Comparison of ENCODE assay signal across 29 cellular contexts in genomic region chr9:74856997-74857396, GRCh38. TPM values are rescaled to one million over a fixed set of nuclear protein-coding genes. Genes with fewer than 3 reads are reported as not detected.
DNase-seq lines count a peak whose midpoint lies in the region; ATAC-seq, FAIRE-seq and TF ChIP-seq lines count a peak whose summit lies in the region.
"Had no signal": no experiment of that assay in that cellular context is flagged by ENCODE, and none has a peak within 500 bp of the region (broad histone marks: within the 10 kb centered on the region; RNA-seq: fewer than 3 reads in every experiment).

No MANE protein-coding gene starts in this region.

- no peaks in the 10 kb centered on the region for H3K27me3 ChIP-seq in hepatocyte
- no peaks in the 10 kb centered on the region for H3K27me3 ChIP-seq in transverse colon
- H3K27me3 ChIP-seq in trophoblast cell (ENCODE audit: insufficient read depth, low read length): no peaks in the 10 kb centered on the region
- H3K27me3 ChIP-seq: BE2C, BLaER1 had no signal

- no peak overlapping the region for H3K4ac ChIP-seq in trophoblast cell (ENCODE audit: low read depth, low read length)

- H3K4me2 ChIP-seq in hepatocyte (peak overlapping the region; percentile 12), trophoblast cell (ENCODE audit: low read length) (no peak overlapping the region)
- H3K4me2 ChIP-seq: BLaER1 had no signal

- H4K20me1 ChIP-seq in hepatocyte (ENCODE audit: insufficient read depth, poor library complexity, severe bottlenecking): no peaks in the 10 kb centered on the region
- H4K20me1 ChIP-seq: BLaER1 had no signal

- DNase-seq in H54 (ENCODE audit: insufficient read length, low spot score) (no peak), hepatocyte (ENCODE audit: low spot score) (peak; percentile 11), mucosa of descending colon (no peak), transverse colon (no peak), trophoblast cell (no peak), activated T-cell treated with anti-CD3 and anti-CD28 coated beads for 4 hours (no peak)
- DNase-seq: 8988T; ACHN; BE2C; C1 segment of cervical spinal cord; CD4-positive, alpha-beta memory T cell; CD4-positive, CD25-positive, alpha-beta regulatory T cell; CD8-positive, alpha-beta memory T cell; COR-L47; DMS 273 treated with DMSO at 0.1 percent for 48 hours; DMS153; DMS53; DMS79; DND-41; EL; GDM1 had no signal

- no peaks in the 10 kb centered on the region for H3K9me3 ChIP-seq in hepatocyte (ENCODE audit: low read depth)
- no peaks in the 10 kb centered on the region for H3K9me3 ChIP-seq in mucosa of descending colon
- H3K9me3 ChIP-seq in transverse colon: no peaks in the 10 kb centered on the region
- H3K9me3 ChIP-seq in trophoblast cell (ENCODE audit: insufficient read depth, low read depth, low read length): no peaks in the 10 kb centered on the region
- H3K9me3 ChIP-seq: BE2C had no signal

- no peak overlapping the region for H2BK5ac ChIP-seq in trophoblast cell (ENCODE audit: low read depth, low read length, poor library complexity)

- H3K9ac ChIP-seq in trophoblast cell (ENCODE audit: low read length): no peak overlapping the region
- H3K9ac ChIP-seq: BLaER1 had no signal

- no peak overlapping the region for H2AK5ac ChIP-seq in trophoblast cell (ENCODE audit: low read length)

- H3K4me3 ChIP-seq in hepatocyte (no peak overlapping the region), mucosa of descending colon (no peak overlapping the region), transverse colon (no peak overlapping the region), trophoblast cell (ENCODE audit: low read depth, low read length) (no peak overlapping the region)
- H3K4me3 ChIP-seq: BLaER1, GM12878 had no signal

- H4K91ac ChIP-seq in trophoblast cell (ENCODE audit: low read depth, low read length): no peak overlapping the region

- H2BK12ac ChIP-seq in trophoblast cell (ENCODE audit: low read length): no peak overlapping the region

- no peak overlapping the region for H2BK120ac ChIP-seq in trophoblast cell (ENCODE audit: insufficient read depth, low read length, poor library complexity)

- FAIRE-seq in H54 (lab: Jason Lieb, UNC): peak; percentile 15
- FAIRE-seq: A204.1, GM12878, GM12892, GM18507 had no signal

- peak; percentile 69 for ATAC-seq in mucosa of descending colon
- ATAC-seq in esophagus mucosa: no peak
- ATAC-seq: GM12878 had no signal

- H4K12ac ChIP-seq in trophoblast cell (ENCODE audit: low read depth, low read length): no peak overlapping the region

- intact Hi-C loops in mucosa of descending colon (cut with DNase I, micrococcal nuclease): no loop called here
- intact Hi-C loops in transverse colon (cut with DNase I; ENCODE audit: low total_unique reads): no loop called here

- H3K4me1 ChIP-seq in hepatocyte (ENCODE audit: insufficient read depth) (peaks cover 14% of the 10 kb centered on the region), mucosa of descending colon (ENCODE audit: low read depth) (peaks cover 8% of the 10 kb centered on the region), transverse colon (peaks cover 0 to 36% (median 7%) of the 10 kb centered on the region in 4 donors), trophoblast cell (ENCODE audit: control insufficient read depth in 1 of 2, insufficient read depth in 2 of 2, low read length in 2 of 2) (no peaks in the 10 kb centered on the region)
- H3K4me1 ChIP-seq: BE2C had no signal

- TF ChIP-seq POLR2A in H54 (IDR thresholded peaks at IDR 0.05; ENCODE audit: low read depth, low read length): no peak
- TF ChIP-seq POLR2A in transverse colon (IDR thresholded peaks at IDR 0.05): no peak

- H3K27ac ChIP-seq in hepatocyte (peak overlapping the region; percentile 89), transverse colon (peak overlapping the region; percentile 18 to 37 (median 28)), trophoblast cell (ENCODE audit: low read depth, low read length) (no peak overlapping the region)
- H3K27ac ChIP-seq: BLaER1 had no signal

- no peak for TF ChIP-seq EP300 in transverse colon (IDR thresholded peaks at IDR 0.05; ENCODE audit: low read depth)

- no peak overlapping the region for H3K18ac ChIP-seq in trophoblast cell (ENCODE audit: low read length)

- no peak for TF ChIP-seq CTCF in hepatocyte (IDR thresholded peaks at IDR 0.05; ENCODE audit: poor library complexity)
- TF ChIP-seq CTCF in mucosa of descending colon (IDR thresholded peaks at IDR 0.05): no peak
- TF ChIP-seq CTCF in transverse colon (IDR thresholded peaks at IDR 0.05): no peak

- in situ Hi-C loops in transverse colon (cut with MboI; ENCODE audit: low pct_ligation_motif_present in 1 of 4, low pct_unique_long_range_greater_than_20kb in 1 of 4, low sequenced_read_pairs in 3 of 4): no loop called here

- no peak overlapping the region for H3K23ac ChIP-seq in trophoblast cell (ENCODE audit: low read length)

- H3K79me2 ChIP-seq in hepatocyte (no peaks in the 10 kb centered on the region), trophoblast cell (ENCODE audit: control insufficient read depth, insufficient read depth, low read length, poor library complexity) (no peaks in the 10 kb centered on the region)

- H2AFZ ChIP-seq in hepatocyte (no peak overlapping the region), trophoblast cell (ENCODE audit: insufficient read depth, low read length, poor library complexity) (no peak overlapping the region)

- H3K36me3 ChIP-seq in hepatocyte (replicated peaks; ENCODE audit: insufficient read depth, low read depth) (no peaks in the 10 kb centered on the region), mucosa of descending colon (ENCODE audit: low read depth) (no peaks in the 10 kb centered on the region), transverse colon (no peaks in the 10 kb centered on the region), trophoblast cell (ENCODE audit: control insufficient read depth in 1 of 2, insufficient read depth in 2 of 2, low read length in 2 of 2) (no peaks in the 10 kb centered on the region)
- H3K36me3 ChIP-seq: BE2C, BLaER1 had no signal

- no peak overlapping the region for H4K8ac ChIP-seq in trophoblast cell (ENCODE audit: low read depth, low read length)

- H3K9me2 ChIP-seq in hepatocyte (replicated peaks; ENCODE audit: insufficient read depth): no peaks in the 10 kb centered on the region

- no peak overlapping the region for H3K14ac ChIP-seq in trophoblast cell (ENCODE audit: low read length)

- no peaks in the 10 kb centered on the region for H3K79me1 ChIP-seq in trophoblast cell (ENCODE audit: low read length)

RNA-seq across cellular contexts. Expression of gene TRPM6, which starts 30.7 kb away (rescaled TPM):
- total RNA-seq in hepatocyte: 19.0 and 20.3 TPM in 2 replicates
- 3.7 and 3.8 TPM in 2 replicates for polyA plus RNA-seq in hepatocyte
- 100 to 1,000 TPM in 1 of 3 donors, 10 to 100 TPM in 2; 39.3 to 125 (median 45.9) TPM for total RNA-seq in mucosa of descending colon
- total RNA-seq in transverse colon: 100 to 1,000 TPM in 1 of 4 donors, 10 to 100 TPM in 3; 21.5 to 122 (median 51.6) TPM
- 0.08 and 0.10 TPM in 2 replicates for polyA plus RNA-seq in trophoblast cell (2013)
- total RNA-seq in esophagus mucosa: 1.2 TPM
- total RNA-seq: CD4-positive, alpha-beta memory T cell; CD8-positive, alpha-beta memory T cell; G401 had no signal
- polyA plus RNA-seq: CD14-positive monocyte; CD4-positive, alpha-beta memory T cell; CD4-positive, CD25-positive, alpha-beta regulatory T cell; CD8-positive, alpha-beta memory T cell had no signal
